Comparison of ENCODE assay signal across 8 cellular contexts in genomic region chr11:63866211-63866610, GRCh38. TPM values are rescaled to one million over a fixed set of nuclear protein-coding genes. Genes with fewer than 3 reads are reported as not detected.
DNase-seq lines count a peak whose midpoint lies in the region; ATAC-seq and TF ChIP-seq lines count a peak whose summit lies in the region.

No MANE protein-coding gene starts in this region.

- no peak overlapping the region for H3K4me3 ChIP-seq in GM12865 (ENCODE audit: low read depth, low read length)

- peak overlapping the region; percentile 90 for H3K27ac Mint-ChIP-seq in T-helper 17 cell

- H3K36me3 Mint-ChIP-seq in T-helper 17 cell (ENCODE audit: low read depth), result peaks cover 3% of the 10 kb centered on the region

- H3K4me3 Mint-ChIP-seq in T-helper 17 cell, result peak overlapping the region; percentile 66

- H3K4me1 Mint-ChIP-seq in T-helper 17 cell, result peaks cover 64% of the 10 kb centered on the region

- DNase-seq in GM12865 (ENCODE audit: low read depth), result peak; percentile 95
- peak in 2 of 3 donors; percentile 27 to 45 for DNase-seq in T-helper 17 cell
- peak; percentile 69 for DNase-seq in activated naive CD8-positive, alpha-beta T cell treated with anti-CD3 and anti-CD28 coated beads, Interleukin-2, amount 50 U/mL, for 16 hours (ENCODE audit: low read depth, low spot score)
- DNase-seq in non-pigmented ciliary epithelial cell (ENCODE audit: low read depth), result peak; percentile 5
- DNase-seq in ureter (ENCODE audit: low spot score), result peak; percentile 73
- DNase-seq in AG08396 (ENCODE audit: low spot score), result no peak

- H3K27me3 Mint-ChIP-seq in T-helper 17 cell, result no peaks in the 10 kb centered on the region

- H3K9me3 ChIP-seq in T-helper 17 cell (ENCODE audit: control insufficient read depth, low read length, poor library complexity, severe bottlenecking), result no peaks in the 10 kb centered on the region

- ATAC-seq in HG02938 (IDR thresholded peaks at IDR 0.05; ENCODE audit: unreplicated experiment) (peak; percentile 81), T-helper 17 cell (peak; percentile 73), HG02763 (IDR thresholded peaks at IDR 0.05; ENCODE audit: unreplicated experiment) (no peak)

- TF ChIP-seq CTCF in GM12865 (IDR thresholded peaks at IDR 0.05; ENCODE audit: insufficient read depth, low read depth, low read length, missing control alignments), result no peak

RNA-seq across cellular contexts. Expression of gene MARK2, which starts 27.3 kb away (rescaled TPM):
- total RNA-seq in T-helper 17 cell (10 to 100 TPM; 44.6 to 53.5 TPM), ureter (61.5 TPM)

RNA-seq across cellular contexts. Expression of gene RCOR2, which starts 50.8 kb away (rescaled TPM):
- total RNA-seq in T-helper 17 cell, result not detected
- total RNA-seq in ureter, result 2.0 TPM

RNA-seq across cellular contexts. Expression of gene SPINDOC, which starts 53.0 kb away (rescaled TPM):
- total RNA-seq in T-helper 17 cell, result 1 to 10 TPM; 8.5 to 9.4 TPM
- 13.0 TPM for total RNA-seq in ureter
